In the genomic region with DNA sequence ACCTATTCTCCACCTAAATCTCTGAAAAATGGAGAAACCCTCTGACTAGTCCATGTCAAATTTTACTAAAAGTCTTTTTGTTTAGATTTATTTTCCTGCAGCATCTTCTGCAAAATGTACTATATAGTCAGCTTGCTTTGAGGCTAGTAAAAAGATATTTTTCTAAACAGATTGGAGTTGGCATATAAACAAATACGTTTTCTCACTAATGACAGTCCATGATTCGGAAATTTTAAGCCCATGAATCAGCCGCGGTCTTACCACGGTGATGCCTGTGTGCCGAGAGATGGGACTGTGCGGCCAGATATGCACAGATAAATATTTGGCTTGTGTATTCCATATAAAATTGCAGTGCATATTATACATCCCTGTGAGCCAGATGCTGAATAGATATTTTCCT, we compare ENCODE assay signal across 13 cellular contexts. TPM values are rescaled to one million over a fixed set of nuclear protein-coding genes. Genes with fewer than 3 reads are reported as not detected.
DNase-seq lines count a peak whose midpoint lies in the region; TF ChIP-seq lines count a peak whose summit lies in the region.
"Had no signal": no experiment of that assay in that cellular context is flagged by ENCODE, and none has a peak within 500 bp of the region (broad histone marks: within the 10 kb centered on the region; RNA-seq: fewer than 3 reads in every experiment).

No MANE protein-coding gene starts in this region.

- peaks cover 31% of the 10 kb centered on the region for H3K4me1 Mint-ChIP-seq in activated naive CD4-positive, alpha-beta T cell treated with anti-CD3 and anti-CD28 coated beads, Interleukin-2, amount 50 U/mL, for 24 hours
- H3K4me1 Mint-ChIP-seq in immature natural killer cell = peaks cover 24 to 37% of the 10 kb centered on the region in 2 donors

- H3K27ac Mint-ChIP-seq in activated naive CD4-positive, alpha-beta T cell treated with anti-CD3 and anti-CD28 coated beads, Interleukin-2, amount 50 U/mL, for 24 hours = no peak overlapping the region
- H3K27ac Mint-ChIP-seq in immature natural killer cell = no peak overlapping the region

- H3K9me3 Mint-ChIP-seq in activated naive CD4-positive, alpha-beta T cell treated with anti-CD3 and anti-CD28 coated beads, Interleukin-2, amount 50 U/mL, for 24 hours = no peaks in the 10 kb centered on the region
- peaks cover 0 to 2% (median 0%) of the 10 kb centered on the region in 6 donors for H3K9me3 Mint-ChIP-seq in immature natural killer cell
- H3K9me3 Mint-ChIP-seq: central memory CD8-positive, alpha-beta T cell; stimulated activated naive CD8-positive, alpha-beta T cell treated with anti-CD3 and anti-CD28 coated beads, Interleukin-15, Interleukin-2, amounts not matched to agents 100 ng/mL and 50 ng/mL, for 24 hours; T-helper 1 cell treated with Interleukin-12 subunit alpha and Interleukin-12 subunit beta and Interleukin-4 antibody, amounts not matched to agents 30 μg/mL and 1 μg/mL, for 36 hours had no signal

- no peaks in the 10 kb centered on the region for H3K27me3 ChIP-seq in tibial artery

- H3K27ac ChIP-seq in tibial artery = peak overlapping the region; percentile 91 to 98
- H3K27ac ChIP-seq: neutrophil had no signal

- H3K36me3 Mint-ChIP-seq in activated naive CD4-positive, alpha-beta T cell treated with anti-CD3 and anti-CD28 coated beads, Interleukin-2, amount 50 U/mL, for 24 hours = no peaks in the 10 kb centered on the region
- H3K36me3 Mint-ChIP-seq in immature natural killer cell = no peaks in the 10 kb centered on the region

- H3K4me1 ChIP-seq in tibial artery = peaks cover 0 to 9% (median 4%) of the 10 kb centered on the region in 4 donors

- H3K4me3 Mint-ChIP-seq in activated naive CD4-positive, alpha-beta T cell treated with anti-CD3 and anti-CD28 coated beads, Interleukin-2, amount 50 U/mL, for 24 hours = peak overlapping the region; percentile 82
- peak overlapping the region in 4 of 5 donors; percentile 87 to 95 (median 92) for H3K4me3 Mint-ChIP-seq in immature natural killer cell

- H3K27me3 Mint-ChIP-seq in activated naive CD4-positive, alpha-beta T cell treated with anti-CD3 and anti-CD28 coated beads, Interleukin-2, amount 50 U/mL, for 24 hours = peaks cover 46% of the 10 kb centered on the region
- H3K27me3 Mint-ChIP-seq in immature natural killer cell (ENCODE audit: low read depth in 3 of 3) = peaks cover 22 to 54% (median 49%) of the 10 kb centered on the region in 3 donors

- no peaks in the 10 kb centered on the region for H3K9me3 ChIP-seq in tibial artery
- H3K9me3 ChIP-seq: neutrophil had no signal

- TF ChIP-seq CTCF in WI38 (IDR thresholded peaks at IDR 0.05; ENCODE audit: low read depth, low read length) (no peak), tibial artery (IDR thresholded peaks at IDR 0.05) (no peak)

- no peak for DNase-seq in activated naive CD4-positive, alpha-beta T cell (lab: John Stamatoyannopoulos, UW)
- DNase-seq in immature natural killer cell (no peak), tibial artery (no peak), GOT3 (lab: John Stamatoyannopoulos, UW) (no peak), NCI-H510A treated with DMSO at 0.1 percent for 48 hours (lab: John Stamatoyannopoulos, UW) (no peak), foreskin melanocyte (no peak)
- DNase-seq: COR-L47 had no signal

- peaks cover 24 to 35% (median 29%) of the 10 kb centered on the region in 3 donors for H3K36me3 ChIP-seq in tibial artery
- H3K36me3 ChIP-seq: neutrophil had no signal

- H3K4me3 ChIP-seq in WI38 (ENCODE audit: low read depth, low read length) (peak overlapping the region; percentile 82), tibial artery (peak overlapping the region; percentile 91 to 93)

- intact Hi-C loops in tibial artery (cut with DNase I; ENCODE audit: low total_unique reads) = loop anchor here (2.0 kb wide), 1 partner anchor 486 kb away; no protein-coding TSS in a partner anchor

RNA-seq across cellular contexts. Expression of a gene that starts 3.2 kb away (rescaled TPM):
- polyA plus RNA-seq in immature natural killer cell = under 1 TPM in 1 of 3 donors, not detected in 2; 0.22 TPM
